ENCODE assay signal across 8 cellular contexts in the genomic region with DNA sequence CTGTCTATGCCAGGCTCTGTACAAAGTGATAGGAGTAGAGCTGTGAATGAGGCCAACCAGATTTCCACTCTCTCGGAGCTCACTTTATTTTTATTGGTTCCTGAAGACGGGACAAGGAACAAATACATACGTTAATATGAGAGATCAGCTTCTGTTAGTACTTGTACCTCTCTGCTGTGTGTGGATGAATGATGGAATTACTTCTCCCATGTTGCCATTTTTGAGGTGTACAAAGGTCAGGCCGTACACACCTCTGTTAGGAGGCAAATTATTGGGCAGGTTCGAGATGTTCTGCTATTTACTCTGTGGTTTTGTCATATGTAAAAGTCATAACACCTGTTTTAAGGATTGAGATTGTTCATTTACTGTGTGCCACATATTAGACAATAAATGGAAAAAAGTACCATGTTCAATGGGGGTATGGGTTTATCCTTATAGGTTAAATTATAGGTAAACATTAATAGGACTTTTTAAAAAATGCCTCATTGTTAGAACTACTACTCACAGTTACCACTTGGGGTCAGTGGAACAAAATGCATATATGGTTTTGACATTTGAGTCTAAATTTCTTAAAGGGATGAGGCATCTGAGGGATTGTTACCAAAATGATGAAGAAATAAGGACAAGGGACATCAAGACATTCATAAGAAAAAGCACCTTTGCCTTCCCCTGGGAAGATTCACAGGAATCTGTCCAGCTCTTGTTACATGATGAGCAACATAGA. TPM values are rescaled to one million over a fixed set of nuclear protein-coding genes. Genes with fewer than 3 reads are reported as not detected.
DNase-seq lines count a peak whose midpoint lies in the region; TF ChIP-seq lines count a peak whose summit lies in the region.

No MANE protein-coding gene starts in this region.

- no peaks in the 10 kb centered on the region for H3K27me3 ChIP-seq in BJ (ENCODE audit: control insufficient read depth, insufficient read depth, low read length)
- no peaks in the 10 kb centered on the region for H3K27me3 ChIP-seq in effector memory CD4-positive, alpha-beta T cell (replicated peaks; ENCODE audit: control insufficient read depth, insufficient read depth, low read length, poor library complexity, severe bottlenecking)

- no peaks in the 10 kb centered on the region for H3K9me3 Mint-ChIP-seq in activated naive CD8-positive, alpha-beta T cell treated with anti-CD3 and anti-CD28 coated beads for 36 hours
- H3K9me3 Mint-ChIP-seq in mesothelial cell of epicardium, result no peaks in the 10 kb centered on the region

- H3K4me1 ChIP-seq in effector memory CD4-positive, alpha-beta T cell (ENCODE audit: control insufficient read depth, insufficient read depth, low read length, poor library complexity, severe bottlenecking), result peaks cover 5% of the 10 kb centered on the region

- no peak overlapping the region for H3K27ac ChIP-seq in effector memory CD4-positive, alpha-beta T cell (ENCODE audit: insufficient read depth, low read length, poor library complexity, severe bottlenecking)

- no peaks in the 10 kb centered on the region for H3K36me3 ChIP-seq in BJ (ENCODE audit: control insufficient read depth, insufficient read depth, low read length)
- H3K36me3 ChIP-seq in effector memory CD4-positive, alpha-beta T cell (ENCODE audit: control insufficient read depth, insufficient read depth, low read length), result no peaks in the 10 kb centered on the region

- peak overlapping the region; percentile 97 for H3K27ac Mint-ChIP-seq in activated naive CD8-positive, alpha-beta T cell treated with anti-CD3 and anti-CD28 coated beads for 36 hours
- H3K27ac Mint-ChIP-seq in mesothelial cell of epicardium, result peak overlapping the region; percentile 98

- H3K4me3 ChIP-seq in BJ (ENCODE audit: low read depth, low read length), result peak overlapping the region; percentile 67
- H3K4me3 ChIP-seq in effector memory CD4-positive, alpha-beta T cell (ENCODE audit: insufficient read depth, low read depth, low read length, poor library complexity, severe bottlenecking), result no peak overlapping the region

- POLR2A ChIA-PET in BJ (lab: Charles Lee), result interaction anchor here (1.7 kb wide), 1 partner anchor 27 kb away, joined by 8 read pairs; a partner anchor contains a TSS

- peaks cover 36% of the 10 kb centered on the region for H3K4me1 Mint-ChIP-seq in activated naive CD8-positive, alpha-beta T cell treated with anti-CD3 and anti-CD28 coated beads for 36 hours
- H3K4me1 Mint-ChIP-seq in mesothelial cell of epicardium, result peaks cover 44% of the 10 kb centered on the region

- H3K36me3 Mint-ChIP-seq in activated naive CD8-positive, alpha-beta T cell treated with anti-CD3 and anti-CD28 coated beads for 36 hours, result peaks cover 12% of the 10 kb centered on the region
- no peaks in the 10 kb centered on the region for H3K36me3 Mint-ChIP-seq in mesothelial cell of epicardium

- H3K4me3 Mint-ChIP-seq in activated naive CD8-positive, alpha-beta T cell treated with anti-CD3 and anti-CD28 coated beads for 36 hours, result peak overlapping the region; percentile 99
- peak overlapping the region; percentile 96 for H3K4me3 Mint-ChIP-seq in mesothelial cell of epicardium

- H3K9me3 ChIP-seq in effector memory CD4-positive, alpha-beta T cell (ENCODE audit: control insufficient read depth, low read length), result no peaks in the 10 kb centered on the region

- no peaks in the 10 kb centered on the region for H3K27me3 Mint-ChIP-seq in activated naive CD8-positive, alpha-beta T cell treated with anti-CD3 and anti-CD28 coated beads for 36 hours
- no peaks in the 10 kb centered on the region for H3K27me3 Mint-ChIP-seq in mesothelial cell of epicardium (ENCODE audit: low read depth)

- TF ChIP-seq CTCF in BJ (IDR thresholded peaks at IDR 0.05; ENCODE audit: insufficient read depth, low read depth, low read length) (no peak), mesothelial cell of epicardium (IDR thresholded peaks at IDR 0.05; ENCODE audit: unreplicated experiment) (peak; percentile 45)

- CTCF ChIA-PET in BJ (lab: Yijun Ruan, JAX), result interaction anchor here (0.5 to 1.0 kb wide), 2 partner anchors 36 to 250 kb away, joined by 3 to 5 read pairs; no protein-coding TSS in a partner anchor

- DNase-seq in BJ (ENCODE audit: low read depth) (no peak), HCEC 1CT (peak; percentile 38), mesothelial cell of epicardium (ENCODE audit: low spot score in 2 of 2, unreplicated experiment in 2 of 2) (no peak), AG08395 (ENCODE audit: low spot score) (no peak), amygdala (lab: John Stamatoyannopoulos, UW) (no peak), cerebellar cortex (ENCODE audit: low spot score) (no peak)
- no peak for DNase-seq in activated naive CD8-positive, alpha-beta T cell treated with anti-CD3 and anti-CD28 coated beads for 36 hours
- DNase-seq in effector memory CD4-positive, alpha-beta T cell, result no peak

RNA-seq across cellular contexts. Expression of a gene that starts 26.9 kb away (rescaled TPM):
- 12.3 and 12.8 TPM in 2 replicates for polyA plus RNA-seq in BJ (2011; rRNA removed)
- polyA minus RNA-seq in BJ (2011; rRNA and poly(A)+ RNA removed), result 4.4 and 8.5 TPM in 2 replicates
- total RNA-seq in activated naive CD8-positive, alpha-beta T cell treated with anti-CD3 and anti-CD28 coated beads for 36 hours, result 100 to 1,000 TPM; 160 to 175 TPM
- 72.8 to 81.5 TPM (median 77.0 TPM) in 3 replicates for total RNA-seq in mesothelial cell of epicardium

RNA-seq across cellular contexts. Expression of a gene that starts 27.1 kb away (rescaled TPM):
- 0.71 and 1.3 TPM in 2 replicates for polyA plus RNA-seq in BJ (2011; rRNA removed)
- 0.62 TPM in 1 of 2 replicates, not detected in the other for polyA minus RNA-seq in BJ (2011; rRNA and poly(A)+ RNA removed)
- 1 to 10 TPM; 2.7 to 2.8 TPM for total RNA-seq in activated naive CD8-positive, alpha-beta T cell treated with anti-CD3 and anti-CD28 coated beads for 36 hours
- 1.3 to 1.7 TPM (median 1.4 TPM) in 3 replicates for total RNA-seq in mesothelial cell of epicardium

RNA-seq across cellular contexts. Expression of a gene that starts 37.6 kb away (rescaled TPM):
- polyA plus RNA-seq in BJ (2011; rRNA removed), result 0.45 and 1.2 TPM in 2 replicates
- polyA minus RNA-seq in BJ (2011; rRNA and poly(A)+ RNA removed), result 0.15 and 0.52 TPM in 2 replicates
- total RNA-seq in activated naive CD8-positive, alpha-beta T cell treated with anti-CD3 and anti-CD28 coated beads for 36 hours, result not detected
- total RNA-seq in mesothelial cell of epicardium, result 1.4 to 1.5 TPM (median 1.5 TPM) in 3 replicates
